Comparison of ENCODE assay signal across 16 cellular contexts in the genomic region with DNA sequence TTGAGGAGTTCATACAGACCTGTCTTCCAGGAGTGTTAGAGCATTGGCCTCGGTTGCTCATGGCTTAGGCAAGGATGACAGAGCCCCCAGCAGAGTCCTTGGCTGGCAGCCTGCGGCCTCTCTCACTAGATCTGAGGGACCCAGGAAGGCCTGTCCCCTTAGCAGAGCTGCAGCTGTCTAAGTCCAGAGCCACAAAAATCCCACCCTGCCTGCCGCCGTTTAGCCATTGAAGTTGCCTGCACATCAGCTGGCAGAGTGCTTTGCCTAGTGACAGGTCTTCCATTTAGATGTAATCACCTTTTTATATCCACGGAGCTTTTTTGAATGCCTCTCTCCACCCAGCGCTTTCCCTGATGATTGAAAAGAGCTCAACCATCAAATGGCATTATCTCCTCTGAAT.
"Had no signal": no experiment of that assay in that cellular context is flagged by ENCODE, and none has a peak within 500 bp of the region (broad histone marks: within the 10 kb centered on the region; RNA-seq: fewer than 3 reads in every experiment).

No MANE protein-coding gene starts in this region.

- H3K27ac Mint-ChIP-seq: activated B cell treated with CpG ODN at 0.5 μM for 24 hours; activated CD4-positive, alpha-beta memory T cell treated with anti-CD3 and anti-CD28 coated beads, Interleukin-2, amount 10 ng/mL, durations not matched to agents 7 days and 5 days; activated CD8-positive, alpha-beta memory T cell treated with anti-CD3 and anti-CD28 coated beads, Interleukin-2, amount 10 ng/mL, durations not matched to agents 7 days and 5 days; naive thymus-derived CD4-positive, alpha-beta T cell; stimulated activated naive B cell treated with anti-CD40 and anti-IgM and Interleukin-4, amounts not matched to agents 10 μg/mL and 1 μg/mL and 100 μg/mL, for 72 hours had no signal

- H3K27me3 ChIP-seq: dorsolateral prefrontal cortex, pancreas, thyroid gland had no signal

- H3K27me3 Mint-ChIP-seq: activated CD4-positive, alpha-beta memory T cell treated with anti-CD3 and anti-CD28 coated beads, Interleukin-2, amount 10 ng/mL, durations not matched to agents 7 days and 5 days; activated CD8-positive, alpha-beta memory T cell treated with anti-CD3 and anti-CD28 coated beads, Interleukin-2, amount 10 ng/mL, durations not matched to agents 7 days and 5 days had no signal

- H3K36me3 ChIP-seq: pancreas, thyroid gland had no signal

- H3K36me3 Mint-ChIP-seq: activated CD8-positive, alpha-beta memory T cell treated with anti-CD3 and anti-CD28 coated beads, Interleukin-2, amount 10 ng/mL, durations not matched to agents 7 days and 5 days; brain; naive thymus-derived CD4-positive, alpha-beta T cell; stimulated activated naive B cell treated with anti-CD40 and anti-IgM and Interleukin-4, amounts not matched to agents 10 μg/mL and 1 μg/mL and 100 μg/mL, for 72 hours had no signal

- H3K4me3 Mint-ChIP-seq: activated B cell treated with CpG ODN at 0.5 μM for 24 hours; activated CD4-positive, alpha-beta memory T cell treated with anti-CD3 and anti-CD28 coated beads, Interleukin-2, amount 10 ng/mL, durations not matched to agents 7 days and 5 days; activated CD8-positive, alpha-beta memory T cell treated with anti-CD3 and anti-CD28 coated beads, Interleukin-2, amount 10 ng/mL, durations not matched to agents 7 days and 5 days; brain; naive thymus-derived CD4-positive, alpha-beta T cell; stimulated activated naive B cell treated with anti-CD40 and anti-IgM and Interleukin-4, amounts not matched to agents 10 μg/mL and 1 μg/mL and 100 μg/mL, for 72 hours had no signal

- H3K9me3 Mint-ChIP-seq: activated B cell treated with CpG ODN at 0.5 μM for 24 hours; activated CD4-positive, alpha-beta memory T cell treated with anti-CD3 and anti-CD28 coated beads, Interleukin-2, amount 10 ng/mL, durations not matched to agents 7 days and 5 days; naive thymus-derived CD4-positive, alpha-beta T cell; stimulated activated naive B cell treated with anti-CD40 and anti-IgM and Interleukin-4, amounts not matched to agents 10 μg/mL and 1 μg/mL and 100 μg/mL, for 72 hours had no signal

- ATAC-seq: activated CD8-positive, alpha-beta memory T cell treated with anti-CD3 and anti-CD28 coated beads, Interleukin-2, amount 10 ng/mL, durations not matched to agents 7 days and 5 days; left ventricle myocardium superior; naive thymus-derived CD4-positive, alpha-beta T cell; pancreas; sciatic nerve; stimulated activated naive B cell treated with anti-CD40 and anti-IgM and Interleukin-4, amounts not matched to agents 10 μg/mL and 1 μg/mL and 100 μg/mL, for 72 hours had no signal

- H3K4me1 Mint-ChIP-seq: activated B cell treated with CpG ODN at 0.5 μM for 24 hours; activated CD4-positive, alpha-beta memory T cell treated with anti-CD3 and anti-CD28 coated beads, Interleukin-2, amount 10 ng/mL, durations not matched to agents 7 days and 5 days; activated CD8-positive, alpha-beta memory T cell treated with anti-CD3 and anti-CD28 coated beads, Interleukin-2, amount 10 ng/mL, durations not matched to agents 7 days and 5 days; stimulated activated naive B cell treated with anti-CD40 and anti-IgM and Interleukin-4, amounts not matched to agents 10 μg/mL and 1 μg/mL and 100 μg/mL, for 72 hours had no signal

- H3K4me3 ChIP-seq: dorsolateral prefrontal cortex, pancreas, thyroid gland had no signal

- DNase-seq: activated B cell treated with CpG ODN at 0.5 μM for 24 hours; activated CD4-positive, alpha-beta memory T cell treated with anti-CD3 and anti-CD28 coated beads, Interleukin-2, amount 10 ng/mL, durations not matched to agents 7 days and 5 days; activated CD4-positive, alpha-beta T cell treated with anti-CD3 and anti-CD28 coated beads for 48 hours; activated CD8-positive, alpha-beta memory T cell treated with anti-CD3 and anti-CD28 coated beads, Interleukin-2, amount 10 ng/mL, durations not matched to agents 7 days and 5 days; activated naive CD4-positive, alpha-beta T cell; anterior cingulate cortex; caudate nucleus; dorsolateral prefrontal cortex; left ventricle myocardium superior; naive thymus-derived CD4-positive, alpha-beta T cell; pancreas; stimulated activated naive B cell treated with anti-CD40 and anti-IgM and Interleukin-4, amounts not matched to agents 10 μg/mL and 1 μg/mL and 100 μg/mL, for 72 hours; T-helper 9 cell; thyroid gland had no signal

- H3K27ac ChIP-seq: dorsolateral prefrontal cortex, pancreas, thyroid gland had no signal

- H3K4me1 ChIP-seq: pancreas had no signal

- H3K9me3 ChIP-seq: pancreas, thyroid gland had no signal
